Comparison of ENCODE assay signal across 20 cellular contexts in the genomic region with DNA sequence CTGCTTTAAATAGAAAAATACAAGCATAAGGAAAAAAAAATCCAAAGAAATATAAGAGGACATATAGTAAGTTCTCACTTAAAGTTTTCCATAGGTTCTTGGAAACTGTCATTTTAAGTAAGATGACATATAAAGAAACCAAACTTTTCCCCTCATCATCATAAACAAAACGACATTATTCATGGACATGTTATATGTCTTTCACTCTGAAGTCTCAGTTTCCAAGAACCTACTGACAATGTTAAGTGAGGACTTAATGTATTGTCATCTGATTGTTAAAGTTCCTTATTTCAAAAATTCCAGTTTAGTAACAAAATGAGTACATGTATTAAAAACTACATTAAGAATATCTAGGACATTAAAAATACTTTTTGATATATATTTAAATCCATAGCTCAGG.
"Had no signal": no experiment of that assay in that cellular context is flagged by ENCODE, and none has a peak within 500 bp of the region (broad histone marks: within the 10 kb centered on the region; RNA-seq: fewer than 3 reads in every experiment).

No MANE protein-coding gene starts in this region.

- H3K27me3 ChIP-seq: ascending aorta, breast epithelium, gastrocnemius medialis, left lung, suprapubic skin, vagina had no signal

- H3K9me3 ChIP-seq: ascending aorta, breast epithelium, gastrocnemius medialis, left lung, suprapubic skin, vagina had no signal

- H3K4me1 ChIP-seq: ascending aorta, breast epithelium, left lung, suprapubic skin, vagina had no signal

- H3K9me3 Mint-ChIP-seq: nephron progenitor cell had no signal

- FAIRE-seq: TTC549 had no signal

- H3K4me1 Mint-ChIP-seq: nephron progenitor cell had no signal

- H3K27ac ChIP-seq: ascending aorta, breast epithelium, gastrocnemius medialis, left lung, suprapubic skin, vagina had no signal

- ATAC-seq: gastrocnemius medialis, left lung had no signal

- DNase-seq: activated CD4-positive, alpha-beta T cell treated with anti-CD3 and anti-CD28 coated beads for 4 hours; activated gamma-delta T cell; cortex of kidney; gastrocnemius medialis; head of caudate nucleus; left lung; mammary epithelial cell; nephron progenitor cell; occipital lobe; stimulated activated CD4-positive, alpha-beta T cell treated with anti-CD3 and anti-CD28 coated beads, Interleukin-12 subunit alpha, Interleukin-12 subunit beta, amount 100 ng/mL, for 4 hours; stimulated activated CD4-positive, alpha-beta T cell treated with anti-CD3 and anti-CD28 coated beads, Interleukin-1b, Interleukin-23, amount 100 ng/mL, for 48 hours; stimulated activated CD8-positive, alpha-beta memory T cell treated with anti-CD3 and anti-CD28 coated beads, Interleukin-4, amount 100 ng/mL, for 48 hours; stimulated activated naive CD4-positive, alpha-beta T cell treated with Interleukin-2 at 50 U/mL for 16 hours; SW 1271; trophoblast cell had no signal

- H3K4me3 ChIP-seq: ascending aorta, breast epithelium, gastrocnemius medialis, left lung, suprapubic skin, vagina had no signal

- H3K4me3 Mint-ChIP-seq: nephron progenitor cell had no signal

- H3K27ac Mint-ChIP-seq: nephron progenitor cell had no signal

- H3K36me3 ChIP-seq: ascending aorta, breast epithelium, gastrocnemius medialis, left lung, suprapubic skin, vagina had no signal
